Comparison of ENCODE assay signal across 21 cellular contexts in the genomic region with DNA sequence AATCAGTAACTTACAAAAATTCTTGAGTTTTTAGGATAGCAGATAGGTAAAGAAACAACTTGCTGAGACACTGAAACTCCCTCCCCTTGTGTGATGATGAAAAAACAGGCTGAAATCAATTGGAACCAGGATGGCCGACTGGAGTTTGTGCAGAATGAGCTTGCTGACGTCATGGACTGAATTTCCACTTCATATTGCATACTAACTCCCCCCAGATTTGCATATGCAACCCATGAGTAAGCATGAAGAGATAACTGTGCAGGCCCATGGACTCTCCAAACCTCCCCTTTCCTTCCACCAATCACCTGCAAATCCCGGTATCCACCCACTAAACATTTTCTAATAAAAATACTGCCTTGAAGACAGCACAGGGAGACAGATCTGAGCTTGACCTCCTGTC.
"Had no signal": no experiment of that assay in that cellular context is flagged by ENCODE, and none has a peak within 500 bp of the region (broad histone marks: within the 10 kb centered on the region; RNA-seq: fewer than 3 reads in every experiment).

No MANE protein-coding gene starts in this region.

- DNase-seq: effector memory CD8-positive, alpha-beta T cell; heart right ventricle; hypothalamus; left ventricle myocardium inferior; lower lobe of right lung; mesenchymal stem cell; midbrain; nucleus accumbens; ovary; right cardiac atrium; stimulated activated CD4-positive, alpha-beta T cell treated with anti-CD3 and anti-CD28 coated beads, Interleukin-2, amount 100 ng/mL, for 48 hours; stimulated activated naive CD4-positive, alpha-beta T cell treated with Interleukin-2 at 50 U/mL for 16 hours; trophoblast cell had no signal

- FAIRE-seq: colon, frontal cortex, keratinocyte had no signal

- H3K27ac ChIP-seq: epithelial cell of prostate, esophagus muscularis mucosa, heart right ventricle, left ventricle myocardium inferior, lower lobe of right lung, neural progenitor cell, ovary had no signal

- ATAC-seq: effector memory CD8-positive, alpha-beta T cell; heart right ventricle; lower lobe of right lung; natural killer cell treated with Interleukin-12 subunit alpha and Interleukin-12 subunit beta and Interleukin-15 and Interleukin-18, amount 100 ng/mL, for 72 hours; right cardiac atrium had no signal

- H3K9me3 ChIP-seq: esophagus muscularis mucosa, heart right ventricle, left ventricle myocardium inferior, lower lobe of right lung, ovary had no signal

- H3K36me3 ChIP-seq: esophagus muscularis mucosa, heart right ventricle, left ventricle myocardium inferior, lower lobe of right lung, neural progenitor cell, ovary had no signal

- H3K4me3 ChIP-seq: esophagus muscularis mucosa, heart right ventricle, left ventricle myocardium inferior, lower lobe of right lung, neural progenitor cell, ovary, smooth muscle cell had no signal

- H3K4me2 ChIP-seq: neural progenitor cell, smooth muscle cell had no signal

- H3K9ac ChIP-seq: neural progenitor cell had no signal

- H3K4me1 ChIP-seq: lower lobe of right lung, neural progenitor cell had no signal

- H3K27me3 ChIP-seq: heart right ventricle, neural progenitor cell, ovary had no signal

- H2AFZ ChIP-seq: neural progenitor cell had no signal
